ENCODE assay signal across 1 cellular context in genomic region chr16:82995927-82996441, GRCh38.
TF ChIP-seq lines count a peak whose summit lies in the region.

No MANE protein-coding gene starts in this region.

TF ChIP-seq in SK-N-SH, 30 proteins besides CTCF, POLR2A, EP300 and RAD21 (continued from another document):
- TF ChIP-seq POLR2AphosphoS5 (IDR thresholded peaks at IDR 0.05; ENCODE audit: low read depth, low read length), result no peak
- TF ChIP-seq IRF3 (IDR thresholded peaks at IDR 0.05; ENCODE audit: low read depth, low read length), result no peak
- peak; percentile 30; the same call in 1 of the 2 replicates for TF ChIP-seq TCF12 (IDR thresholded peaks at IDR 0.05)
TF ChIP-seq in SK-N-SH: peak in this region for 5.
